Comparison of ENCODE assay signal across 14 cellular contexts in genomic region chr19:16957151-16957662, GRCh38.
A peak's percentile ranks its signal among the peaks of the same experiment; 100 is the strongest.
DNase-seq lines count a peak whose midpoint lies in the region; ATAC-seq and TF ChIP-seq lines count a peak whose summit lies in the region.
"Had no signal": no experiment of that assay in that cellular context is flagged by ENCODE, and none has a peak within 500 bp of the region (broad histone marks: within the 10 kb centered on the region; RNA-seq: fewer than 3 reads in every experiment).

No MANE protein-coding gene starts in this region.

- DNase-seq in AG10803 (ENCODE audit: low read depth), result peak; percentile 10
- DNase-seq in LoVo (ENCODE audit: low spot score), result peak; percentile 22
- peak in 1 of 2 donors; percentile 8 for DNase-seq in left colon
- DNase-seq in kidney tubule cell (ENCODE audit: low spot score), result no peak
- no peak for DNase-seq in activated CD4-positive, alpha-beta T cell treated with anti-CD3 and anti-CD28 coated beads for 4 hours
- no peak for DNase-seq in stimulated activated naive CD4-positive, alpha-beta T cell (lab: John Stamatoyannopoulos, UW)
- DNase-seq: amygdala; KG1; NCI-H524 treated with DMSO at 0.1 percent for 48 hours; occipital lobe; stimulated activated CD4-positive, alpha-beta T cell treated with anti-CD3 and anti-CD28 coated beads, Interleukin-4, amount 100 ng/mL, for 24 hours; substantia nigra had no signal

- H3K9me3 Mint-ChIP-seq in brain, result peaks cover 0 to 9% (median 5%) of the 10 kb centered on the region in 5 experiments

- ATAC-seq in left colon (peak; percentile 64), HG03442 (IDR thresholded peaks at IDR 0.05; ENCODE audit: unreplicated experiment) (no peak)

- peak overlapping the region in 3 of 5 experiments; percentile 0 to 87 (median 0) for H3K27ac Mint-ChIP-seq in brain

- no peak overlapping the region for H3K4me3 ChIP-seq in AG10803 (ENCODE audit: low read length)

- no peak for TF ChIP-seq CTCF in AG10803 (conservative IDR thresholded peaks at IDR 0.05; ENCODE audit: low read length)
- TF ChIP-seq CTCF in brain (conservative IDR thresholded peaks at IDR 0.05), result no peak

- H3K4me1 Mint-ChIP-seq in brain, result peaks cover 20% of the 10 kb centered on the region

- no peak overlapping the region for H3K4me3 Mint-ChIP-seq in brain

- peaks cover 8% of the 10 kb centered on the region for H3K36me3 Mint-ChIP-seq in brain

- intact Hi-C loops in left colon (cut with DNase I, micrococcal nuclease), result no loop called here

- H3K27me3 Mint-ChIP-seq in brain, result no peaks in the 10 kb centered on the region

Comparison
In these comparisons a context has a peak if more than half of its experiments do, and no peak if none do; other contexts are left out.
1. DNase-seq: peak in AG10803 (single experiment) and LoVo (single experiment); none in kidney tubule cell (single experiment), activated CD4-positive, alpha-beta T cell treated with anti-CD3 and anti-CD28 coated beads for 4 hours (0 of 2) and stimulated activated naive CD4-positive, alpha-beta T cell (0 of 6).